12 cellular contexts compared by ENCODE assay signal in the genomic region with DNA sequence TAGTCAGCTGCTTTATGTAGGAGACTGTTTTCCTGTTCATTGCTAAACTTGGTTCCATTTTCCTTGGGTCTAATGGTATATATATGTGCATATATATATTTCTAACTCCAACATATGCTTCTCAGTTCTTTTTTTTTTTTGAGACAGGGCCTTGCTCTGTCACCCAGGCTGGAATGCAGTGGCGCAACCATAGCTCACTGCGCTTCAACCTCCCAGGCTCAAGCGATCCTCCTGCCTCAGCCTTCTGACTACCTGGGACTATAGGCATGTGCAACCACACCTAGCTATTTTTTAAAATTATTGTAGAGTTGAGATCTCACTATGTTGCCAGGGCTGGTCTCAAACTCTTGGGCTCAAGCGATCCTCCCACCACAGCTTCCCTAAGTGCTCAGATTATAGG. TPM values are rescaled to one million over a fixed set of nuclear protein-coding genes. Genes with fewer than 3 reads are reported as not detected.
"Had no signal": no experiment of that assay in that cellular context is flagged by ENCODE, and none has a peak within 500 bp of the region (broad histone marks: within the 10 kb centered on the region; RNA-seq: fewer than 3 reads in every experiment).

No MANE protein-coding gene starts in this region.

- FAIRE-seq: H1, H54 had no signal

- H2AFZ ChIP-seq: GM23248, GM23338 had no signal

- ATAC-seq: GM23338, HCT116 had no signal

- DNase-seq: GM23248, GOT3, H7, H9, HCEC 1CT, HFFc6 had no signal

- H3K9ac ChIP-seq: GM23248 had no signal

- H3K4me2 ChIP-seq: GM23338 had no signal

- H3K27ac ChIP-seq: GM23248 had no signal

- H3K4me3 ChIP-seq: GM23248, GM23338, HAP-1 had no signal

- H3K9me3 ChIP-seq: HAP-1 had no signal

- H3K4me1 ChIP-seq: HAP-1 had no signal

- H3K36me3 ChIP-seq: HAP-1 had no signal

RNA-seq across cellular contexts. Expression of gene STPG4, which starts 22.1 kb away (rescaled TPM):
- total RNA-seq: GM23248, H4, H7 had no signal
- polyA plus RNA-seq: GM23248, GM23338, H1 had no signal
